In genomic region chr6:106163446-106163965, GRCh38 we compare ENCODE assay signal across 1 cellular context.
TF ChIP-seq lines count a peak whose summit lies in the region.

No MANE protein-coding gene starts in this region.

TF ChIP-seq in GM12878, 131 proteins besides CTCF, POLR2A, EP300 and RAD21 (continued from another document):
- TF ChIP-seq ZBTB11 (CRISPR knock-in tag; IDR thresholded peaks at IDR 0.05): no peak
- no peak for TF ChIP-seq ATF2 (IDR thresholded peaks at IDR 0.05; ENCODE audit: low read length)
- TF ChIP-seq NFIC (IDR thresholded peaks at IDR 0.05; ENCODE audit: low read depth, low read length): no peak
- TF ChIP-seq, protein P1, sequence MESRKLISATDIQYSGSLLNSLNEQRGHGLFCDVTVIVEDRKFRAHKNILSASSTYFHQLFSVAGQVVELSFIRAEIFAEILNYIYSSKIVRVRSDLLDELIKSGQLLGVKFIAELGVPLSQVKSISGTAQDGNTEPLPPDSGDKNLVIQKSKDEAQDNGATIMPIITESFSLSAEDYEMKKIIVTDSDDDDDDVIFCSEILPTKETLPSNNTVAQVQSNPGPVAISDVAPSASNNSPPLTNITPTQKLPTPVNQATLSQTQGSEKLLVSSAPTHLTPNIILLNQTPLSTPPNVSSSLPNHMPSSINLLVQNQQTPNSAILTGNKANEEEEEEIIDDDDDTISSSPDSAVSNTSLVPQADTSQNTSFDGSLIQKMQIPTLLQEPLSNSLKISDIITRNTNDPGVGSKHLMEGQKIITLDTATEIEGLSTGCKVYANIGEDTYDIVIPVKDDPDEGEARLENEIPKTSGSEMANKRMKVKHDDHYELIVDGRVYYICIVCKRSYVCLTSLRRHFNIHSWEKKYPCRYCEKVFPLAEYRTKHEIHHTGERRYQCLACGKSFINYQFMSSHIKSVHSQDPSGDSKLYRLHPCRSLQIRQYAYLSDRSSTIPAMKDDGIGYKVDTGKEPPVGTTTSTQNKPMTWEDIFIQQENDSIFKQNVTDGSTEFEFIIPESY (IDR thresholded peaks at IDR 0.05): no peak
- TF ChIP-seq TCF12 (IDR thresholded peaks at IDR 0.05; ENCODE audit: low read depth, low read length): no peak
- 0 out of 2 replicates have a peak, but pooled peaks have one; percentile 21 for TF ChIP-seq CHD1 (IDR thresholded peaks at IDR 0.05; ENCODE audit: low read depth, low read length)
- no peak for TF ChIP-seq TAF1 (IDR thresholded peaks at IDR 0.05; ENCODE audit: borderline replicate concordance, low read depth, low read length)
- TF ChIP-seq BCL11A (IDR thresholded peaks at IDR 0.05; ENCODE audit: low read depth, low read length): no peak
- TF ChIP-seq, protein P2, sequence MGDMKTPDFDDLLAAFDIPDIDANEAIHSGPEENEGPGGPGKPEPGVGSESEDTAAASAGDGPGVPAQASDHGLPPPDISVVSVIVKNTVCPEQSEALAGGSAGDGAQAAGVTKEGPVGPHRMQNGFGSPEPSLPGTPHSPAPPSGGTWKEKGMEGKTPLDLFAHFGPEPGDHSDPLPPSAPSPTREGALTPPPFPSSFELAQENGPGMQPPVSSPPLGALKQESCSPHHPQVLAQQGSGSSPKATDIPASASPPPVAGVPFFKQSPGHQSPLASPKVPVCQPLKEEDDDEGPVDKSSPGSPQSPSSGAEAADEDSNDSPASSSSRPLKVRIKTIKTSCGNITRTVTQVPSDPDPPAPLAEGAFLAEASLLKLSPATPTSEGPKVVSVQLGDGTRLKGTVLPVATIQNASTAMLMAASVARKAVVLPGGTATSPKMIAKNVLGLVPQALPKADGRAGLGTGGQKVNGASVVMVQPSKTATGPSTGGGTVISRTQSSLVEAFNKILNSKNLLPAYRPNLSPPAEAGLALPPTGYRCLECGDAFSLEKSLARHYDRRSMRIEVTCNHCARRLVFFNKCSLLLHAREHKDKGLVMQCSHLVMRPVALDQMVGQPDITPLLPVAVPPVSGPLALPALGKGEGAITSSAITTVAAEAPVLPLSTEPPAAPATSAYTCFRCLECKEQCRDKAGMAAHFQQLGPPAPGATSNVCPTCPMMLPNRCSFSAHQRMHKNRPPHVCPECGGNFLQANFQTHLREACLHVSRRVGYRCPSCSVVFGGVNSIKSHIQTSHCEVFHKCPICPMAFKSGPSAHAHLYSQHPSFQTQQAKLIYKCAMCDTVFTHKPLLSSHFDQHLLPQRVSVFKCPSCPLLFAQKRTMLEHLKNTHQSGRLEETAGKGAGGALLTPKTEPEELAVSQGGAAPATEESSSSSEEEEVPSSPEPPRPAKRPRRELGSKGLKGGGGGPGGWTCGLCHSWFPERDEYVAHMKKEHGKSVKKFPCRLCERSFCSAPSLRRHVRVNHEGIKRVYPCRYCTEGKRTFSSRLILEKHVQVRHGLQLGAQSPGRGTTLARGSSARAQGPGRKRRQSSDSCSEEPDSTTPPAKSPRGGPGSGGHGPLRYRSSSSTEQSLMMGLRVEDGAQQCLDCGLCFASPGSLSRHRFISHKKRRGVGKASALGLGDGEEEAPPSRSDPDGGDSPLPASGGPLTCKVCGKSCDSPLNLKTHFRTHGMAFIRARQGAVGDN (IDR thresholded peaks at IDR 0.05): peak; percentile 34; the same call in 1 of the 2 replicates
- peak; percentile 62 to 75; a peak in 3 of 4 replicates for TF ChIP-seq BHLHE40 (IDR thresholded peaks at IDR 0.05; ENCODE audit: borderline replicate concordance in 1 of 2, low read depth in 2 of 2, low read length in 1 of 2)
